ENCODE assay signal across 10 cellular contexts in genomic region chr3:63970596-63971468, GRCh38. TPM values are rescaled to one million over a fixed set of nuclear protein-coding genes. Genes with fewer than 3 reads are reported as not detected.
DNase-seq lines count a peak whose midpoint lies in the region; TF ChIP-seq lines count a peak whose summit lies in the region.
"Had no signal": no experiment of that assay in that cellular context is flagged by ENCODE, and none has a peak within 500 bp of the region (broad histone marks: within the 10 kb centered on the region; RNA-seq: fewer than 3 reads in every experiment).

No MANE protein-coding gene starts in this region.

- DNase-seq in GM23248 (peak; percentile 64), hippocampal formation (lab: John Stamatoyannopoulos, UW) (peak; percentile 23 to 43), retina (peak; percentile 83), AG08395 (ENCODE audit: low spot score) (no peak), GM13976 (ENCODE audit: low spot score) (no peak), NCI-H2107 (lab: John Stamatoyannopoulos, UW) (no peak), HUDEP-2 (lab: John Stamatoyannopoulos, UW; ENCODE audit: unreplicated experiment in 76 of 76) (no peak)
- DNase-seq in activated T-helper 1 cell treated with anti-CD3 and anti-CD28 coated beads, Interleukin-12 subunit alpha, Interleukin-12 subunit beta, Interleukin-2, Interleukin-4 antibody, amounts not matched to agents 30 ng/mL and 10 ng/mL and 1 ng/mL, durations not matched to agents 14 hours and 24 hours and 36 hours (ENCODE audit: low spot score) = no peak
- DNase-seq: occipital lobe, testis had no signal

- intact Hi-C loops in activated T-helper 1 cell treated with anti-CD3 and anti-CD28 coated beads, Interleukin-12 subunit alpha, Interleukin-12 subunit beta, Interleukin-2, Interleukin-4 antibody, amounts not matched to agents 30 ng/mL and 10 ng/mL and 1 ng/mL, durations not matched to agents 14 hours and 24 hours and 36 hours (cut with micrococcal nuclease) = loop anchor here (1.0 kb wide), 1 partner anchor 9 kb away; no protein-coding TSS in a partner anchor

- in situ Hi-C loops in GM23248 (cut with MboI) (no loop called here), GM13976 (cut with MboI; ENCODE audit: low sequenced_read_pairs, unreplicated experiment) (no loop called here)

- no peak for TF ChIP-seq CTCF in GM13976 (IDR thresholded peaks at IDR 0.05; ENCODE audit: borderline replicate concordance, control extremely low read depth, extremely low read depth, insufficient read depth, missing control alignments)

- peaks cover 64% of the 10 kb centered on the region for H3F3A ChIP-seq in GM23248 (ENCODE audit: insufficient read depth)

- 15 to 16% methylated on average over 11 of the region's 11 CpGs for WGBS in GM23248 (ENCODE audit: low coverage in 1 of 2, low lambda C conversion rate in 2 of 2, missing lambda C conversion rate in 2 of 2), 2 experiments

- no peaks in the 10 kb centered on the region for H3K27me3 Mint-ChIP-seq in activated T-helper 1 cell treated with anti-CD3 and anti-CD28 coated beads, Interleukin-12 subunit alpha, Interleukin-12 subunit beta, Interleukin-2, Interleukin-4 antibody, amounts not matched to agents 30 ng/mL and 10 ng/mL and 1 ng/mL, durations not matched to agents 14 hours and 24 hours and 36 hours (ENCODE audit: insufficient read depth)

- H3K4me2 ChIP-seq in GM23248 (ENCODE audit: unreplicated experiment) = peak overlapping the region; percentile 61

- no peaks in the 10 kb centered on the region for H3K36me3 ChIP-seq in GM23248 (ENCODE audit: low read depth)

- H3K9me3 ChIP-seq in GM23248 (ENCODE audit: low read depth) = no peaks in the 10 kb centered on the region
- H3K9me3 ChIP-seq: testis had no signal

- no peaks in the 10 kb centered on the region for H3K9me3 Mint-ChIP-seq in activated T-helper 1 cell treated with anti-CD3 and anti-CD28 coated beads, Interleukin-12 subunit alpha, Interleukin-12 subunit beta, Interleukin-2, Interleukin-4 antibody, amounts not matched to agents 30 ng/mL and 10 ng/mL and 1 ng/mL, durations not matched to agents 14 hours and 24 hours and 36 hours

- H3K9me2 ChIP-seq in GM23248 (ENCODE audit: insufficient read depth) = no peaks in the 10 kb centered on the region

- peak overlapping the region; percentile 51 for H3K27ac ChIP-seq in GM23248
- H3K27ac ChIP-seq: testis had no signal

- peaks cover 90% of the 10 kb centered on the region for H3K4me1 Mint-ChIP-seq in activated T-helper 1 cell treated with anti-CD3 and anti-CD28 coated beads, Interleukin-12 subunit alpha, Interleukin-12 subunit beta, Interleukin-2, Interleukin-4 antibody, amounts not matched to agents 30 ng/mL and 10 ng/mL and 1 ng/mL, durations not matched to agents 14 hours and 24 hours and 36 hours (ENCODE audit: low read depth)

- peaks cover 18% of the 10 kb centered on the region for H3K36me3 Mint-ChIP-seq in activated T-helper 1 cell treated with anti-CD3 and anti-CD28 coated beads, Interleukin-12 subunit alpha, Interleukin-12 subunit beta, Interleukin-2, Interleukin-4 antibody, amounts not matched to agents 30 ng/mL and 10 ng/mL and 1 ng/mL, durations not matched to agents 14 hours and 24 hours and 36 hours (ENCODE audit: low read depth)

- no peaks in the 10 kb centered on the region for H4K20me1 ChIP-seq in GM23248 (ENCODE audit: insufficient read depth)

- peaks cover 72% of the 10 kb centered on the region for H3K4me1 ChIP-seq in GM23248 (ENCODE audit: insufficient read depth)

- H3K27ac Mint-ChIP-seq in activated T-helper 1 cell treated with anti-CD3 and anti-CD28 coated beads, Interleukin-12 subunit alpha, Interleukin-12 subunit beta, Interleukin-2, Interleukin-4 antibody, amounts not matched to agents 30 ng/mL and 10 ng/mL and 1 ng/mL, durations not matched to agents 14 hours and 24 hours and 36 hours = peak overlapping the region; percentile 84

- no peaks in the 10 kb centered on the region for H3K27me3 ChIP-seq in GM23248 (replicated peaks; ENCODE audit: insufficient read depth)
- H3K27me3 ChIP-seq: testis had no signal

- peak overlapping the region; percentile 28 for H3K4me3 ChIP-seq in GM23248
- H3K4me3 ChIP-seq: testis had no signal

- H2AFZ ChIP-seq in GM23248 = no peak overlapping the region

- peak overlapping the region; percentile 81 for H3K4me3 Mint-ChIP-seq in activated T-helper 1 cell treated with anti-CD3 and anti-CD28 coated beads, Interleukin-12 subunit alpha, Interleukin-12 subunit beta, Interleukin-2, Interleukin-4 antibody, amounts not matched to agents 30 ng/mL and 10 ng/mL and 1 ng/mL, durations not matched to agents 14 hours and 24 hours and 36 hours

- peak overlapping the region; percentile 24 for H3K9ac ChIP-seq in GM23248

- peaks cover 96% of the 10 kb centered on the region for H3K79me2 ChIP-seq in GM23248 (ENCODE audit: insufficient read depth)

RNA-seq across cellular contexts. Expression of gene PSMD6, which starts 52.5 kb away (rescaled TPM):
- total RNA-seq in GM23248 (2014; rRNA removed; shearing (Covaris generic)) = 78.2 and 79.5 TPM in 2 replicates
- 126 and 130 TPM in 2 replicates for polyA plus RNA-seq in GM23248 (2016; fragmentation: Nextera tagmentation; extraction: Ambion mirVana)
- 133 and 137 TPM in 2 replicates for total RNA-seq in activated T-helper 1 cell treated with anti-CD3 and anti-CD28 coated beads, Interleukin-12 subunit alpha, Interleukin-12 subunit beta, Interleukin-2, Interleukin-4 antibody, amounts not matched to agents 30 ng/mL and 10 ng/mL and 1 ng/mL, durations not matched to agents 14 hours and 24 hours and 36 hours

RNA-seq across cellular contexts. Expression of gene SCAANT1, which starts 58.6 kb away (rescaled TPM):
- not detected in 2 replicates for total RNA-seq in GM23248 (2014; rRNA removed; shearing (Covaris generic))
- not detected in 2 replicates for polyA plus RNA-seq in GM23248 (2016; fragmentation: Nextera tagmentation; extraction: Ambion mirVana)
- not detected in 2 replicates for total RNA-seq in activated T-helper 1 cell treated with anti-CD3 and anti-CD28 coated beads, Interleukin-12 subunit alpha, Interleukin-12 subunit beta, Interleukin-2, Interleukin-4 antibody, amounts not matched to agents 30 ng/mL and 10 ng/mL and 1 ng/mL, durations not matched to agents 14 hours and 24 hours and 36 hours
- total RNA-seq: occipital lobe, testis had no signal

Comparison
In these comparisons a context has a peak if more than half of its experiments do, and no peak if none do; other contexts are left out.
1. DNase-seq: peak in GM23248 (single experiment), hippocampal formation (2 of 2) and retina (single experiment); none in activated T-helper 1 cell treated with anti-CD3 and anti-CD28 coated beads, Interleukin-12 subunit alpha, Interleukin-12 subunit beta, Interleukin-2, Interleukin-4 antibody, amounts not matched to agents 30 ng/mL and 10 ng/mL and 1 ng/mL, durations not matched to agents 14 hours and 24 hours and 36 hours (single experiment), AG08395 (single experiment), GM13976 (single experiment), NCI-H2107 (single experiment) and HUDEP-2 (0 of 76).